Comparison of ENCODE assay signal across 8 cellular contexts in the genomic region with DNA sequence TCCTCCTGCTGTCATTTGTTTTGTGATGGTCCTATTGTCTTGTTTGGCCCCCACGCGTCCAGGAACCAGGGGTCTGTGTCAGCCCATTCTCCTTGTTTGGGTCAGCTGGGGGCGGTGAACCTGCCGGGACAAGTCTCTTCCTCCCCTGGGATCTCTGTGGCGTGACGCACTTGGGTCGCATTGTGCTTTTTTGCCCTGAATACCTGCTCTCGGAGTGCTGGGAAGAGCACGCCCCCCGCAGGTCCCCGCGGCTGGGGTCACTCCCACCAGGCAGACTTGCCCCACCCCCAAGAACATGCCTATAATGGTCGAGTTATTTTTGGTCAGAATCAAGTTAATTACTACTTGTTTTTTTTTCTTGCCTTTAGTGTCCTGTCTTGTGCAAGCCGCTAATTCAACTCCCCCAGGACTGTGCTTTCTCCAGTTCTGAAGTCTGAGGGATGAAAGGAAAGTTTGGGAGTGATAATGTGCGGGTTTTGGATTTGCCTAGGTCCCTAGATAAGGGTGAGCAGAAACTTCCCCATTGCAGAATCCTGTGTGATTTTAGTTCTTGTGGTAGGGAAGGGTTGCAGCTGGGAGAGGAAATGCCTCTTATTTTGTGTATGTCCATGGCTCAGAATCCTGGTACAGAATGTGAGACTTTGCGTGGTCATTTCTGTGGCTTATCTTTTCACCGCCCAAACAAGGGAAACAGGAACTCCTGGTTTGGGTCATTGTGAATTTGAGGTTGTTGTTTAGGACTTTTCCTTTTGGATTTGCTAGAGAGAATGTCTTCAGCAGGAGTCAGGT. TPM values are rescaled to one million over a fixed set of nuclear protein-coding genes. Genes with fewer than 3 reads are reported as not detected.
DNase-seq lines count a peak whose midpoint lies in the region; ATAC-seq and TF ChIP-seq lines count a peak whose summit lies in the region.

No MANE protein-coding gene starts in this region.

- H3K27me3 Mint-ChIP-seq in memory B cell (no peaks in the 10 kb centered on the region), type B pancreatic cell (no peaks in the 10 kb centered on the region)

- ATAC-seq in GM18868 (IDR thresholded peaks at IDR 0.05; ENCODE audit: unreplicated experiment) (peak; percentile 17), HG03460 (IDR thresholded peaks at IDR 0.05; ENCODE audit: unreplicated experiment) (peak; percentile 14), SK-N-SH treated with all-trans-retinoic acid at 6 μM for 48 hours (peak; percentile 42), memory B cell (ENCODE audit: low read depth) (peak; percentile 5)

- CTCF ChIA-PET in AG04449 (lab: Yijun Ruan, JAX) = no interaction called here

- peak overlapping the region; percentile 76 for H3K4me3 ChIP-seq in AG04449 (ENCODE audit: low read depth, low read length)
- peak overlapping the region; percentile 92 to 95 for H3K4me3 ChIP-seq in duodenal mucosa (ENCODE audit: low read depth in 1 of 2, low read length in 2 of 2)

- peak overlapping the region; percentile 97 for H3K4me3 Mint-ChIP-seq in memory B cell
- peak overlapping the region; percentile 93 for H3K4me3 Mint-ChIP-seq in type B pancreatic cell

- no peaks in the 10 kb centered on the region for H3K9me3 ChIP-seq in duodenal mucosa (ENCODE audit: control insufficient read depth in 1 of 2, low read length in 2 of 2)

- TF ChIP-seq CTCF in AG04449 (IDR thresholded peaks at IDR 0.05; ENCODE audit: insufficient read depth, low read length, missing control alignments) (no peak), type B pancreatic cell (conservative IDR thresholded peaks at IDR 0.05) (no peak)

- H3K4me1 Mint-ChIP-seq in memory B cell = peaks cover 9% of the 10 kb centered on the region
- H3K4me1 Mint-ChIP-seq in type B pancreatic cell (ENCODE audit: unreplicated experiment) = peaks cover 13% of the 10 kb centered on the region

- DNase-seq in AG04449 (ENCODE audit: low read depth, low spot score) (no peak), memory B cell (ENCODE audit: low spot score in 2 of 2) (no peak), type B pancreatic cell (ENCODE audit: extremely low spot score, unreplicated experiment) (no peak), OCI-M2 (lab: John Stamatoyannopoulos, UW; ENCODE audit: unreplicated experiment) (no peak)

- peaks cover 5% of the 10 kb centered on the region for H3K36me3 Mint-ChIP-seq in memory B cell
- no peaks in the 10 kb centered on the region for H3K36me3 Mint-ChIP-seq in type B pancreatic cell

- POLR2A ChIA-PET in AG04449 (lab: Yijun Ruan, JAX) = interaction anchor here (0.9 to 1.4 kb wide), 2 partner anchors 28 to 30 kb away, joined by 3 to 9 read pairs; a partner anchor contains a TSS

- H3K9me3 Mint-ChIP-seq in memory B cell (no peaks in the 10 kb centered on the region), type B pancreatic cell (no peaks in the 10 kb centered on the region)

- peaks cover 14 to 17% of the 10 kb centered on the region in 2 donors for H3K4me1 ChIP-seq in duodenal mucosa (ENCODE audit: control insufficient read depth in 1 of 2, insufficient read depth in 2 of 2, low read length in 2 of 2)

- no peaks in the 10 kb centered on the region for H3K27me3 ChIP-seq in duodenal mucosa (ENCODE audit: control insufficient read depth in 1 of 2, insufficient read depth in 2 of 2, low read length in 2 of 2)

- H3K9ac ChIP-seq in duodenal mucosa (ENCODE audit: low read depth in 1 of 2, low read length in 2 of 2) = peak overlapping the region; percentile 84 to 88

- H3K36me3 ChIP-seq in duodenal mucosa (ENCODE audit: control insufficient read depth in 1 of 2, insufficient read depth in 2 of 2, low read length in 2 of 2) = no peaks in the 10 kb centered on the region

- H3K27ac ChIP-seq in duodenal mucosa (ENCODE audit: low read depth, low read length) = peak overlapping the region; percentile 30

- peak overlapping the region; percentile 89 for H3K27ac Mint-ChIP-seq in memory B cell
- peak overlapping the region; percentile 87 for H3K27ac Mint-ChIP-seq in type B pancreatic cell

TF ChIP-seq in SK-N-SH treated with all-trans-retinoic acid at 6 μM for 48 hours, 23 proteins besides CTCF, POLR2A, EP300 and RAD21:
- TF ChIP-seq ZNF565 (CRISPR knock-in tag; conservative IDR thresholded peaks at IDR 0.05; ENCODE audit: low read depth) = no peak
- TF ChIP-seq, protein P1, sequence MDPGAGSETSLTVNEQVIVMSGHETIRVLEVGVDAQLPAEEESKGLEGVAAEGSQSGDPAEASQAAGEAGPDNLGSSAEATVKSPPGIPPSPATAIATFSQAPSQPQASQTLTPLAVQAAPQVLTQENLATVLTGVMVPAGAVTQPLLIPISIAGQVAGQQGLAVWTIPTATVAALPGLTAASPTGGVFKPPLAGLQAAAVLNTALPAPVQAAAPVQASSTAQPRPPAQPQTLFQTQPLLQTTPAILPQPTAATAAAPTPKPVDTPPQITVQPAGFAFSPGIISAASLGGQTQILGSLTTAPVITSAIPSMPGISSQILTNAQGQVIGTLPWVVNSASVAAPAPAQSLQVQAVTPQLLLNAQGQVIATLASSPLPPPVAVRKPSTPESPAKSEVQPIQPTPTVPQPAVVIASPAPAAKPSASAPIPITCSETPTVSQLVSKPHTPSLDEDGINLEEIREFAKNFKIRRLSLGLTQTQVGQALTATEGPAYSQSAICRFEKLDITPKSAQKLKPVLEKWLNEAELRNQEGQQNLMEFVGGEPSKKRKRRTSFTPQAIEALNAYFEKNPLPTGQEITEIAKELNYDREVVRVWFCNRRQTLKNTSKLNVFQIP (CRISPR knock-in tag; IDR thresholded peaks at IDR 0.05; ENCODE audit: borderline replicate concordance, low read depth) = no peak
- TF ChIP-seq ZFP3 (CRISPR knock-in tag; IDR thresholded peaks at IDR 0.05) = no peak
- TF ChIP-seq, protein P2, sequence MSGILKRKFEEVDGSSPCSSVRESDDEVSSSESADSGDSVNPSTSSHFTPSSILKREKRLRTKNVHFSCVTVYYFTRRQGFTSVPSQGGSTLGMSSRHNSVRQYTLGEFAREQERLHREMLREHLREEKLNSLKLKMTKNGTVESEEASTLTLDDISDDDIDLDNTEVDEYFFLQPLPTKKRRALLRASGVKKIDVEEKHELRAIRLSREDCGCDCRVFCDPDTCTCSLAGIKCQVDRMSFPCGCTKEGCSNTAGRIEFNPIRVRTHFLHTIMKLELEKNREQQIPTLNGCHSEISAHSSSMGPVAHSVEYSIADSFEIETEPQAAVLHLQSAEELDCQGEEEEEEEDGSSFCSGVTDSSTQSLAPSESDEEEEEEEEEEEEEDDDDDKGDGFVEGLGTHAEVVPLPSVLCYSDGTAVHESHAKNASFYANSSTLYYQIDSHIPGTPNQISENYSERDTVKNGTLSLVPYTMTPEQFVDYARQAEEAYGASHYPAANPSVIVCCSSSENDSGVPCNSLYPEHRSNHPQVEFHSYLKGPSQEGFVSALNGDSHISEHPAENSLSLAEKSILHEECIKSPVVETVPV (CRISPR knock-in tag; IDR thresholded peaks at IDR 0.05) = no peak
- TF ChIP-seq, protein P3, sequence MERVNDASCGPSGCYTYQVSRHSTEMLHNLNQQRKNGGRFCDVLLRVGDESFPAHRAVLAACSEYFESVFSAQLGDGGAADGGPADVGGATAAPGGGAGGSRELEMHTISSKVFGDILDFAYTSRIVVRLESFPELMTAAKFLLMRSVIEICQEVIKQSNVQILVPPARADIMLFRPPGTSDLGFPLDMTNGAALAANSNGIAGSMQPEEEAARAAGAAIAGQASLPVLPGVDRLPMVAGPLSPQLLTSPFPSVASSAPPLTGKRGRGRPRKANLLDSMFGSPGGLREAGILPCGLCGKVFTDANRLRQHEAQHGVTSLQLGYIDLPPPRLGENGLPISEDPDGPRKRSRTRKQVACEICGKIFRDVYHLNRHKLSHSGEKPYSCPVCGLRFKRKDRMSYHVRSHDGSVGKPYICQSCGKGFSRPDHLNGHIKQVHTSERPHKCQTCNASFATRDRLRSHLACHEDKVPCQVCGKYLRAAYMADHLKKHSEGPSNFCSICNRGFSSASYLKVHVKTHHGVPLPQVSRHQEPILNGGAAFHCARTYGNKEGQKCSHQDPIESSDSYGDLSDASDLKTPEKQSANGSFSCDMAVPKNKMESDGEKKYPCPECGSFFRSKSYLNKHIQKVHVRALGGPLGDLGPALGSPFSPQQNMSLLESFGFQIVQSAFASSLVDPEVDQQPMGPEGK (CRISPR knock-in tag; IDR thresholded peaks at IDR 0.05; ENCODE audit: borderline replicate concordance) = no peak
- TF ChIP-seq ESRRG (CRISPR knock-in tag; IDR thresholded peaks at IDR 0.05) = no peak
- no peak for TF ChIP-seq ISL1 (CRISPR knock-in tag; IDR thresholded peaks at IDR 0.05)
- TF ChIP-seq ZC3H10 (CRISPR knock-in tag; IDR thresholded peaks at IDR 0.05) = no peak
- no peak for TF ChIP-seq GLIS3 (CRISPR knock-in tag; IDR thresholded peaks at IDR 0.05)
- no peak for TF ChIP-seq ZNF70 (CRISPR knock-in tag; IDR thresholded peaks at IDR 0.05)
- no peak for TF ChIP-seq PPARA (CRISPR knock-in tag; IDR thresholded peaks at IDR 0.05; ENCODE audit: borderline replicate concordance)
- no peak for TF ChIP-seq ARNTL (CRISPR knock-in tag; IDR thresholded peaks at IDR 0.05; ENCODE audit: borderline replicate concordance, low read depth)
- no peak for TF ChIP-seq OSR1 (CRISPR knock-in tag; IDR thresholded peaks at IDR 0.05)
- no peak for TF ChIP-seq ZFP30 (CRISPR knock-in tag; IDR thresholded peaks at IDR 0.05)
- TF ChIP-seq TOX (CRISPR knock-in tag; IDR thresholded peaks at IDR 0.05; ENCODE audit: borderline replicate concordance) = no peak
- no peak for TF ChIP-seq TCF4 (CRISPR knock-in tag; IDR thresholded peaks at IDR 0.05; ENCODE audit: borderline replicate concordance)
- TF ChIP-seq, protein P4, sequence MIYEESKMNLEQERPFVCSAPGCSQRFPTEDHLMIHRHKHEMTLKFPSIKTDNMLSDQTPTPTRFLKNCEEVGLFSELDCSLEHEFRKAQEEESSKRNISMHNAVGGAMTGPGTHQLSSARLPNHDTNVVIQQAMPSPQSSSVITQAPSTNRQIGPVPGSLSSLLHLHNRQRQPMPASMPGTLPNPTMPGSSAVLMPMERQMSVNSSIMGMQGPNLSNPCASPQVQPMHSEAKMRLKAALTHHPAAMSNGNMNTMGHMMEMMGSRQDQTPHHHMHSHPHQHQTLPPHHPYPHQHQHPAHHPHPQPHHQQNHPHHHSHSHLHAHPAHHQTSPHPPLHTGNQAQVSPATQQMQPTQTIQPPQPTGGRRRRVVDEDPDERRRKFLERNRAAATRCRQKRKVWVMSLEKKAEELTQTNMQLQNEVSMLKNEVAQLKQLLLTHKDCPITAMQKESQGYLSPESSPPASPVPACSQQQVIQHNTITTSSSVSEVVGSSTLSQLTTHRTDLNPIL (CRISPR knock-in tag; IDR thresholded peaks at IDR 0.05; ENCODE audit: low read depth) = no peak
- TF ChIP-seq ZNF8 (CRISPR knock-in tag; IDR thresholded peaks at IDR 0.05) = no peak

RNA-seq across cellular contexts. Expression of a gene that starts 0.8 kb away (rescaled TPM):
- 9.2 and 15.3 TPM in 2 replicates for total RNA-seq in type B pancreatic cell (ENCODE audit: low replicate concordance)

RNA-seq across cellular contexts. Expression of a gene that starts 29.6 kb away (rescaled TPM):
- total RNA-seq in type B pancreatic cell (ENCODE audit: low replicate concordance) = 2,791 and 2,920 TPM in 2 replicates
